1 cellular context compared by ENCODE assay signal in the genomic region with DNA sequence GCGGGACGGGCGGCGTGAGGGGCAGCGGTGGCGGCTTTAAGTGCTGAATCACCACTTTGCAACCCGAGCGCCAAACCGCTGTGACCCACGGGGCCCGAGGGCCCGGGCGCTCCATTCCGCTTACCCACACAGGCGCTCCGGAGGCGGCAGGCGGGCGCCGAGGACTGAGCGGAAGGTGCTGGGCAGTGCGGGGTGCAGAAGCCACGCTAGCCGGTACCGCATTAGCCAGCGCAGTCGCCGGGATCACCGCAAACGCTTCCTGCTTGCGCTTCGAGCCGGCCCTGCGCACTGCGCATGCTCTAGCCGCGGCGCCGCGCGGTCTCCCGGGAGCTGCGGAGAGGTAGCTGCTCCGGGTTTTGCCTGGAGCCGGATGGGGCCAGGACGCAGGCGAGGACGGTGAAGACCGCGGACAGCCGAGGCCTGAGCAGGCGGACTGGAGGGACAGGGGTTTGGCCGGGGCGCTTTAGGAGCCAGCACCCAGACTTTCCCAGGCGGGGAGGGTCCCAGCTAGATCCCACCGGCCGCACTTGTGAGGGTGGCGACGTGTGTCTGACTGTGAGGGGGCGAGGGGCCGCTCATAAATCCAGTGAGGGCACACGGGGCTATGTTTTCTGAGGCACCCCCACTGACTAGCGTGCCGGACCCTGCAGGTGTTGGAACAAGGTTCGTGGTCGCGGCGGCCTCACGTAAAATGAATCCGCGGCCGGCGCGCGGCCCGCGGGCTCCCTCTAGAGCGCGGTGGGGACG.
TF ChIP-seq lines count a peak whose summit lies in the region.

IDE (minus strand) TSS at position 296 of the 747 bp plus-strand sequence; CDS start at position 222, 74 bp downstream.

TF ChIP-seq in K562, 482 proteins besides CTCF, POLR2A, EP300 and RAD21 (continued from another document and continues in another):
- TF ChIP-seq ZBTB33 (CRISPR knock-in tag; IDR thresholded peaks at IDR 0.05) (no peak), ZNF134 (CRISPR knock-in tag; conservative IDR thresholded peaks at IDR 0.05) (no peak), MYC (IDR thresholded peaks at IDR 0.05; ENCODE audit: low read depth, low read length) (peak; percentile 53; the same call in 1 of the 2 replicates), MYC (CRISPR knock-in tag; IDR thresholded peaks at IDR 0.05; ENCODE audit: borderline replicate concordance, low read depth) (0 out of 2 replicates have a peak, but pooled peaks have one; percentile 34), ZNF766 (CRISPR knock-in tag; conservative IDR thresholded peaks at IDR 0.05) (no peak), NFIX (CRISPR knock-in tag; IDR thresholded peaks at IDR 0.05; ENCODE audit: low read depth) (no peak), PTTG1 (tag; IDR thresholded peaks at IDR 0.05; ENCODE audit: low read depth) (no peak), MAZ (CRISPR knock-in tag; conservative IDR thresholded peaks at IDR 0.05 in 1 of 2, IDR thresholded peaks at IDR 0.05 in 1 of 2) (peak in 1 of 2 experiments; percentile 74; a peak in 3 of 4 replicates), ELF4 (CRISPR knock-in tag; IDR thresholded peaks at IDR 0.05) (no peak), KLF1 (tag; IDR thresholded peaks at IDR 0.05) (no peak), CHAMP1 (IDR thresholded peaks at IDR 0.05) (no peak), ZFP36 (IDR thresholded peaks at IDR 0.05; ENCODE audit: low read depth, low read length, partially characterized antibody) (no peak), MAFK (IDR thresholded peaks at IDR 0.05; ENCODE audit: low read length) (peak; percentile 63; the same call in 1 of the 2 replicates), GMEB1 (CRISPR knock-in tag; IDR thresholded peaks at IDR 0.05) (0 out of 2 replicates have a peak, but pooled peaks have one; percentile 27), CBX3 (IDR thresholded peaks at IDR 0.05; ENCODE audit: borderline replicate concordance in 1 of 2, low read length in 2 of 2) (no peak), ZNF512 (tag; IDR thresholded peaks at IDR 0.05) (no peak), ZNF311 (CRISPR knock-in tag; IDR thresholded peaks at IDR 0.05) (no peak), MBD2 (IDR thresholded peaks at IDR 0.05; ENCODE audit: borderline replicate concordance, low read depth) (0 out of 2 replicates have a peak, but pooled peaks have one; percentile 12), FOXA1 (IDR thresholded peaks at IDR 0.05; ENCODE audit: borderline replicate concordance) (no peak), ELF1 (tag; IDR thresholded peaks at IDR 0.05) (no peak; the same call in 1 of the 2 replicates), TAF9B (IDR thresholded peaks at IDR 0.05; ENCODE audit: partially characterized antibody) (peak; percentile 84), CCAR2 (IDR thresholded peaks at IDR 0.05; ENCODE audit: low read depth, low read length) (no peak), PHF21A (IDR thresholded peaks at IDR 0.05; ENCODE audit: borderline replicate concordance, low read depth) (no peak), NCOA4 (IDR thresholded peaks at IDR 0.05; ENCODE audit: partially characterized antibody) (no peak), EHMT2 (IDR thresholded peaks at IDR 0.05) (no peak), MEF2D (tag; conservative IDR thresholded peaks at IDR 0.05; ENCODE audit: low read depth) (no peak), PRMT5 (CRISPR knock-in tag; IDR thresholded peaks at IDR 0.05) (no peak), ZNF23 (CRISPR knock-in tag; IDR thresholded peaks at IDR 0.05) (no peak), HEY1 (CRISPR knock-in tag; IDR thresholded peaks at IDR 0.05; ENCODE audit: borderline replicate concordance) (no peak), NR2C2 (CRISPR knock-in tag; IDR thresholded peaks at IDR 0.05) (peak; percentile 52; the same call in 1 of the 2 replicates), NR2C2 (tag; IDR thresholded peaks at IDR 0.05) (peak; percentile 30; the same call in 1 of the 2 replicates), HMGN3 (IDR thresholded peaks at IDR 0.05; ENCODE audit: borderline replicate concordance, extremely low read depth, insufficient read length, low read depth, low read length) (peak; percentile 34), MXI1 (IDR thresholded peaks at IDR 0.05; ENCODE audit: low read depth, low read length) (no peak), POU5F1 (IDR thresholded peaks at IDR 0.05; ENCODE audit: borderline replicate concordance, low read depth, low read length, partially characterized antibody) (no peak), CHD4 (IDR thresholded peaks at IDR 0.05; ENCODE audit: insufficient read depth, insufficient replicate concordance, low read depth, low read length, poor library complexity, severe bottlenecking) (no peak), SMAD4 (CRISPR knock-in tag; conservative IDR thresholded peaks at IDR 0.05) (peak; percentile 78), FOXJ2 (tag; IDR thresholded peaks at IDR 0.05) (no peak), PHB (CRISPR knock-in tag; IDR thresholded peaks at IDR 0.05) (no peak), NFYB (IDR thresholded peaks at IDR 0.05; ENCODE audit: extremely low read depth, insufficient read length) (no peak), RUNX1 (IDR thresholded peaks at IDR 0.05; ENCODE audit: low read depth) (no peak; the same call in 1 of the 2 replicates), ZNF551 (CRISPR knock-in tag; IDR thresholded peaks at IDR 0.05) (no peak), MYNN (IDR thresholded peaks at IDR 0.05) (no peak), MYNN (CRISPR knock-in tag; IDR thresholded peaks at IDR 0.05) (no peak), POLR3A (IDR thresholded peaks at IDR 0.05; ENCODE audit: borderline replicate concordance, extremely low read depth, insufficient read depth, insufficient read length) (no peak), ZNF24 (IDR thresholded peaks at IDR 0.05) (no peak), SMARCB1 (IDR thresholded peaks at IDR 0.05; ENCODE audit: insufficient read length, low read depth) (no peak), USF1 (CRISPR knock-in tag; IDR thresholded peaks at IDR 0.05) (no peak), ZKSCAN1 (IDR thresholded peaks at IDR 0.05; ENCODE audit: low read depth, low read length) (no peak), BCOR (IDR thresholded peaks at IDR 0.05) (no peak), CGGBP1 (CRISPR knock-in tag; IDR thresholded peaks at IDR 0.05) (no peak), ATF1 (CRISPR knock-in tag; IDR thresholded peaks at IDR 0.05) (no peak), ATF1 (tag; IDR thresholded peaks at IDR 0.05) (peak; percentile 67), PRPF4 (IDR thresholded peaks at IDR 0.05; ENCODE audit: insufficient read depth, low read depth, low read length, poor library complexity, severe bottlenecking) (no peak), BRF2 (IDR thresholded peaks at IDR 0.05; ENCODE audit: borderline replicate concordance, insufficient read depth, insufficient read length) (no peak), ATF7 (IDR thresholded peaks at IDR 0.05) (peak; percentile 52), FOS (IDR thresholded peaks at IDR 0.05; ENCODE audit: extremely low read depth, insufficient read length) (no peak), TOE1 (IDR thresholded peaks at IDR 0.05; ENCODE audit: borderline replicate concordance) (peak; percentile 77; the same call in 1 of the 2 replicates), TOE1 (CRISPR knock-in tag; IDR thresholded peaks at IDR 0.05; ENCODE audit: borderline replicate concordance, low read depth) (no peak)
- TF ChIP-seq, protein P1, sequence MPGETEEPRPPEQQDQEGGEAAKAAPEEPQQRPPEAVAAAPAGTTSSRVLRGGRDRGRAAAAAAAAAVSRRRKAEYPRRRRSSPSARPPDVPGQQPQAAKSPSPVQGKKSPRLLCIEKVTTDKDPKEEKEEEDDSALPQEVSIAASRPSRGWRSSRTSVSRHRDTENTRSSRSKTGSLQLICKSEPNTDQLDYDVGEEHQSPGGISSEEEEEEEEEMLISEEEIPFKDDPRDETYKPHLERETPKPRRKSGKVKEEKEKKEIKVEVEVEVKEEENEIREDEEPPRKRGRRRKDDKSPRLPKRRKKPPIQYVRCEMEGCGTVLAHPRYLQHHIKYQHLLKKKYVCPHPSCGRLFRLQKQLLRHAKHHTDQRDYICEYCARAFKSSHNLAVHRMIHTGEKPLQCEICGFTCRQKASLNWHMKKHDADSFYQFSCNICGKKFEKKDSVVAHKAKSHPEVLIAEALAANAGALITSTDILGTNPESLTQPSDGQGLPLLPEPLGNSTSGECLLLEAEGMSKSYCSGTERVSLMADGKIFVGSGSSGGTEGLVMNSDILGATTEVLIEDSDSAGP (CRISPR knock-in tag; IDR thresholded peaks at IDR 0.05): no peak
